In the genomic region with DNA sequence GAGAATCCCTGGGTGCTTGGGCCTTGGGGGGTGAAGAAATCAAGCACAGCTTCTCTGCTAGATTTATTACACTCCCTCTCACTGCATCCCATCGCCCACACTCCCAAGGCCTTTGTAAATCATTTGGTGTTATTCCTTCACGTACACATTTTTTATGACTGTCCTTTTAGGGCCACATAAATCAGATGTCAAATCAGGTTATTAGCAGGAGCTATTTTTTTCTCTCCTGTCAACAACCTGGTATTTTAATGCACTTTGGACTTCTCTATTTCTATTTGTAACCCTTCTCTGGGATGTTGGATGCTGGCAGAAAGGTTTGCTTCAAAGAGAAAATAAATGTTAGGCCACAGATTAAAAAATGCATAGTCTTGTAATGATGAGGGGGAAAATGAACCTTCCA, we compare ENCODE assay signal across 17 cellular contexts.
"Had no signal": no experiment of that assay in that cellular context is flagged by ENCODE, and none has a peak within 500 bp of the region (broad histone marks: within the 10 kb centered on the region; RNA-seq: fewer than 3 reads in every experiment).

No MANE protein-coding gene starts in this region.

- H3K27ac ChIP-seq: epithelial cell of prostate, esophagus muscularis mucosa, gastrocnemius medialis, heart right ventricle, parathyroid adenoma, prostate gland, skin epidermis had no signal

- H3K27me3 ChIP-seq: esophagus muscularis mucosa, gastrocnemius medialis, heart right ventricle had no signal

- H3K4me3 ChIP-seq: esophagus muscularis mucosa, gastrocnemius medialis, heart right ventricle, prostate gland, skin epidermis had no signal

- H3K9ac ChIP-seq: parathyroid adenoma had no signal

- ATAC-seq: gastrocnemius medialis, heart right ventricle, left ventricle myocardium superior, sciatic nerve had no signal

- H3K36me3 ChIP-seq: esophagus muscularis mucosa, gastrocnemius medialis, heart right ventricle, prostate gland had no signal

- H3K9me3 ChIP-seq: gastrocnemius medialis, prostate gland had no signal

- H3K79me2 ChIP-seq: parathyroid adenoma had no signal

- H2AFZ ChIP-seq: parathyroid adenoma had no signal

- H3K4me1 ChIP-seq: esophagus muscularis mucosa, gastrocnemius medialis, heart right ventricle, parathyroid adenoma, prostate gland had no signal

- DNase-seq: effector memory CD4-positive, alpha-beta T cell; gastrocnemius medialis; heart right ventricle; islet precursor cell; left ventricle myocardium superior; mesendoderm; naive B cell; stimulated activated CD4-positive, alpha-beta T cell treated with anti-CD3 and anti-CD28 coated beads, Interleukin-12 subunit alpha, Interleukin-12 subunit beta, amount 100 ng/mL, for 4 hours; stimulated activated naive CD4-positive, alpha-beta T cell treated with Interleukin-2 at 50 U/mL for 16 hours; trophoblast cell had no signal

- FAIRE-seq: endometrium had no signal
